9 cellular contexts compared by ENCODE assay signal in the genomic region with DNA sequence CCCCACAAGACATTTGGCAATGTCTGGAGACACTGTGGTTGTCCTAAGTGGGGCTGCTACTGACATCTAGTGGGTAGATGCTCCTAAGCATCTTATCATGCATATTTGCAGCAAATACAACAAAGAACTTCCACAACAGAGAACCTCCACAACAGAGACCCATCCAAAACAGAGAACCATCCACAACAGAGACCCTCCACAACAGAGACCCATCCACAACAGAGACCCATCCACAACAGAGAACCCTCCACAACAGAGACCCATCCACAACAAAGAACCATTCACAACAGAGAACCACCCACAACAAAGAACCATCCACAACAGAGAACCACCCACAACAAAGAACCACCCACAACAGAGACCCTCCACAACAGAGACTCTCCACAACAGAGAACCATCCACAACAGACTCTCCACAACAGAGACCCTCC. TPM values are rescaled to one million over a fixed set of nuclear protein-coding genes. Genes with fewer than 3 reads are reported as not detected.
A peak's percentile ranks its signal among the peaks of the same experiment; 100 is the strongest.
DNase-seq lines count a peak whose midpoint lies in the region; ATAC-seq lines count a peak whose summit lies in the region.
"Had no signal": no experiment of that assay in that cellular context is flagged by ENCODE, and none has a peak within 500 bp of the region (broad histone marks: within the 10 kb centered on the region; RNA-seq: fewer than 3 reads in every experiment).

No MANE protein-coding gene starts in this region.

- H3K36me3 Mint-ChIP-seq in activated T-helper 17 cell treated with anti-CD3 and anti-CD28 coated beads, Interleukin-2, amount 50 U/mL, for 72 hours (ENCODE audit: low read depth), result peaks cover 93% of the 10 kb centered on the region

- H3K9me3 Mint-ChIP-seq in activated T-helper 17 cell treated with anti-CD3 and anti-CD28 coated beads, Interleukin-2, amount 50 U/mL, for 72 hours, result no peaks in the 10 kb centered on the region

- DNase-seq in activated CD4-positive, CD25-positive, alpha-beta regulatory T cell treated with anti-CD3 and anti-CD28 coated beads, Interleukin-2, amount 50 U/mL, for 16 hours (ENCODE audit: low read depth, low spot score), result peak; percentile 7
- DNase-seq in activated CD4-positive, CD25-positive, alpha-beta regulatory T cell treated with anti-CD3 and anti-CD28 coated beads, Interleukin-2, amount 50 U/mL, for 72 hours, result no peak
- DNase-seq in M059J (ENCODE audit: low read depth) (peak; percentile 47), iPS DF 19.7 (ENCODE audit: low read depth, low spot score) (peak; percentile 47)
- DNase-seq in stimulated activated naive CD8-positive, alpha-beta T cell treated with anti-CD3 and anti-CD28 coated beads, Interleukin-15, Interleukin-2, amounts not matched to agents 100 U/mL and 50 U/mL, for 24 hours, result no peak

- peak overlapping the region; percentile 5 for H3K27ac Mint-ChIP-seq in activated T-helper 17 cell treated with anti-CD3 and anti-CD28 coated beads, Interleukin-2, amount 50 U/mL, for 72 hours

- H3K27me3 Mint-ChIP-seq in activated T-helper 17 cell treated with anti-CD3 and anti-CD28 coated beads, Interleukin-2, amount 50 U/mL, for 72 hours, result no peaks in the 10 kb centered on the region

- no peak overlapping the region for H3K4me3 Mint-ChIP-seq in activated T-helper 17 cell treated with anti-CD3 and anti-CD28 coated beads, Interleukin-2, amount 50 U/mL, for 72 hours

- peaks cover 10% of the 10 kb centered on the region for H3K4me1 Mint-ChIP-seq in activated T-helper 17 cell treated with anti-CD3 and anti-CD28 coated beads, Interleukin-2, amount 50 U/mL, for 72 hours

- ATAC-seq in activated T-helper 17 cell treated with anti-CD3 and anti-CD28 coated beads, Interleukin-2, amount 50 U/mL, for 72 hours (replicated peaks), result peak; percentile 31
- peak; percentile 55 for ATAC-seq in stimulated activated naive CD8-positive, alpha-beta T cell treated with anti-CD3 and anti-CD28 coated beads, Interleukin-15, Interleukin-2, amounts not matched to agents 100 U/mL and 50 U/mL, for 24 hours
- ATAC-seq in HG03521 (IDR thresholded peaks at IDR 0.05; ENCODE audit: unreplicated experiment), result no peak
- ATAC-seq in GM21528 (IDR thresholded peaks at IDR 0.05; ENCODE audit: low FRiP score, unreplicated experiment), result no peak

RNA-seq across cellular contexts. Expression of a gene that starts 32.8 kb away (rescaled TPM):
- total RNA-seq in M059J (2014; rRNA removed; shearing (Covaris generic)), result 43.9 and 54.1 TPM in 2 replicates
- 10 to 100 TPM; 59.7 to 89.7 TPM for total RNA-seq in activated T-helper 17 cell treated with anti-CD3 and anti-CD28 coated beads, Interleukin-2, amount 50 U/mL, for 72 hours

RNA-seq across cellular contexts. Expression of a gene that starts 33.0 kb away (rescaled TPM):
- total RNA-seq in M059J (2014; rRNA removed; shearing (Covaris generic)), result 2,121 and 2,222 TPM in 2 replicates
- total RNA-seq in activated T-helper 17 cell treated with anti-CD3 and anti-CD28 coated beads, Interleukin-2, amount 50 U/mL, for 72 hours, result 1,000 to 10,000 TPM; 1,919 to 1,995 TPM

RNA-seq across cellular contexts. Expression of a gene that starts 41.5 kb away (rescaled TPM):
- not detected in 2 replicates for total RNA-seq in M059J (2014; rRNA removed; shearing (Covaris generic))
- not detected for total RNA-seq in activated T-helper 17 cell treated with anti-CD3 and anti-CD28 coated beads, Interleukin-2, amount 50 U/mL, for 72 hours
- total RNA-seq: urinary bladder had no signal

RNA-seq across cellular contexts. Expression of a gene that starts 46.1 kb away (rescaled TPM):
- total RNA-seq in M059J (2014; rRNA removed; shearing (Covaris generic)), result 15.6 and 17.3 TPM in 2 replicates
- 10 to 100 TPM; 19.7 to 39.8 TPM for total RNA-seq in activated T-helper 17 cell treated with anti-CD3 and anti-CD28 coated beads, Interleukin-2, amount 50 U/mL, for 72 hours

Comparison
In these comparisons a context has a peak if more than half of its experiments do, and no peak if none do; other contexts are left out.
1. DNase-seq: peak in activated CD4-positive, CD25-positive, alpha-beta regulatory T cell treated with anti-CD3 and anti-CD28 coated beads, Interleukin-2, amount 50 U/mL, for 16 hours (single experiment), M059J (single experiment) and iPS DF 19.7 (single experiment); none in activated CD4-positive, CD25-positive, alpha-beta regulatory T cell treated with anti-CD3 and anti-CD28 coated beads, Interleukin-2, amount 50 U/mL, for 72 hours (single experiment) and stimulated activated naive CD8-positive, alpha-beta T cell treated with anti-CD3 and anti-CD28 coated beads, Interleukin-15, Interleukin-2, amounts not matched to agents 100 U/mL and 50 U/mL, for 24 hours (single experiment).
2. ATAC-seq: peak in activated T-helper 17 cell treated with anti-CD3 and anti-CD28 coated beads, Interleukin-2, amount 50 U/mL, for 72 hours (single experiment) and stimulated activated naive CD8-positive, alpha-beta T cell treated with anti-CD3 and anti-CD28 coated beads, Interleukin-15, Interleukin-2, amounts not matched to agents 100 U/mL and 50 U/mL, for 24 hours (single experiment); none in HG03521 (single experiment) and GM21528 (single experiment).